25 cellular contexts compared by ENCODE assay signal in the genomic region with DNA sequence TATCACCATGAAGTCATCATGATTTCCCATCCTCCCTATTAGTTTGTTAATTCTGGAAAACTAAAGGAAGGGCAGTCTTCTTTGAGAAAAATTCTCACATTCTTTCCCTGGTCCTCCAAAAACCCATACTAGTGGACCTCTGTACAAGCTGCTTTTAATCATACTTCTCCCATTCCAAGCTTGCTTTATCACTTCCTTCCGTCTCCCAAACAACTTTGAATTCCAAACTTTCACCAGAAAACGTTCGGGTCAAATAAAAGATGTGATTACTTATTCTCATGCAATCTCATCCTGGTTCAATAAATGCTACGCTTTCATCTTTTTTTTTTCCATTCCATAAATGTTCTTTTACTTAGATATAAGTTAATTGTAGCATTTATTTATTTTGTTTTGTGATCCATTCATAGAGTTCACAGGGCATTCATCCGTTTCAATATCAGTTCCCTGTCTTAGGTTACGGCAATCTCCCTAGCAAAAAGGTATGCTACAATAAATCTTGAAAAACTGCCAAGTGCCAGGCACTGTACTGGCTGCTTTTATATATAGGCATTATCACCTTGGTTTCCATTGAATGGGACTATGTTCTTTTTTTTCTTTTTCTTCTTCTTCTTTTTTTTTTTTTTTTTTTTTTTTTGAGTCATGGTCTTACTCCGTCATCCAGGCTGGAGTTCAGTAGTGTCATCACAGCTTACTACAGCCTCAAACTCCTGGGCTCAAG.
DNase-seq lines count a peak whose midpoint lies in the region; ATAC-seq and TF ChIP-seq lines count a peak whose summit lies in the region.
"Had no signal": no experiment of that assay in that cellular context is flagged by ENCODE, and none has a peak within 500 bp of the region (broad histone marks: within the 10 kb centered on the region; RNA-seq: fewer than 3 reads in every experiment).

No MANE protein-coding gene starts in this region.

- no peak overlapping the region for H3K4me2 ChIP-seq in PC-3 (ENCODE audit: low read length)
- H3K4me2 ChIP-seq: neural progenitor cell had no signal

- H3K9me3 ChIP-seq in PC-3 (ENCODE audit: low read length) (no peaks in the 10 kb centered on the region), HAP-1 (no peaks in the 10 kb centered on the region)
- H3K9me3 ChIP-seq: adrenal gland, breast epithelium, right lobe of liver, suprapubic skin had no signal

- no peak overlapping the region for H2AFZ ChIP-seq in PC-3 (ENCODE audit: low read length)
- H2AFZ ChIP-seq: neural progenitor cell had no signal

- intact Hi-C loops in PC-3 (cut with micrococcal nuclease) = no loop called here

- no peaks in the 10 kb centered on the region for H3F3A ChIP-seq in PC-3 (ENCODE audit: low read length, unreplicated experiment)

- peaks cover 73% of the 10 kb centered on the region for H3K27me3 ChIP-seq in PC-3 (ENCODE audit: low read length)
- no peaks in the 10 kb centered on the region; the same call in none of the 2 replicates for H3K27me3 ChIP-seq in HAP-1 (ENCODE audit: low read depth)
- H3K27me3 ChIP-seq: adrenal gland, breast epithelium, neural progenitor cell, right lobe of liver, suprapubic skin had no signal

- DNase-seq in AG08395 (ENCODE audit: low spot score) (peak; percentile 66), GM03348 (ENCODE audit: low spot score) (peak; percentile 72), hepatic stellate cell (ENCODE audit: low spot score) (peak; percentile 63), SIG-M5 treated with dmso at 0.1 percent for 504 hours (lab: John Stamatoyannopoulos, UW; ENCODE audit: unreplicated experiment) (no peak), PC-3 (no peak), HAP-1 (ENCODE audit: low spot score in 2 of 2) (no peak)
- DNase-seq: activated CD4-positive, alpha-beta T cell treated with anti-CD3 and anti-CD28 coated beads for 4 hours; activated CD8-positive, alpha-beta memory T cell treated with anti-CD3 and anti-CD28 coated beads for 24 hours; activated T-cell treated with anti-CD3 and anti-CD28 coated beads, Interleukin-2, amount 50 U/mL, for 1 hour; adrenal gland; AML-193; CD8-positive, alpha-beta T cell; DMS79; KG1; NCI-H1436; NCI-H2171 treated with DMSO at 0.1 percent for 48 hours; NCI-H524; right lobe of liver; stimulated activated CD4-positive, alpha-beta T cell treated with anti-CD3 and anti-CD28 coated beads, Interleukin-12 subunit alpha, Interleukin-12 subunit beta, amount 100 ng/mL, for 4 hours; stimulated activated CD4-positive, alpha-beta T cell treated with anti-CD3 and anti-CD28 coated beads, Interleukin-4, amount 100 ng/mL, for 24 hours; stimulated activated naive B cell treated with anti-CD40 and anti-IgM and Interleukin-4, amounts not matched to agents 10 μg/mL and 1 μg/mL and 100 μg/mL, for 72 hours had no signal

- in situ Hi-C loops in HAP-1 (cut with MboI; ENCODE audit: low sequenced_read_pairs) = no loop called here

- H4K20me1 ChIP-seq in PC-3 (ENCODE audit: low read length) = no peaks in the 10 kb centered on the region

- BruUV-seq in PC-3 (replicated peaks; lab: Mats Ljungman, UMichigan) = no TSS peak

- H3K9me2 ChIP-seq in PC-3 (replicated peaks; ENCODE audit: low read length) = no peaks in the 10 kb centered on the region

- H3K9ac ChIP-seq in PC-3 (ENCODE audit: low read length) = no peak overlapping the region
- H3K9ac ChIP-seq: neural progenitor cell had no signal

- H3K4me1 ChIP-seq in PC-3 (ENCODE audit: insufficient read depth, low read length) = no peaks in the 10 kb centered on the region
- no peaks in the 10 kb centered on the region for H3K4me1 ChIP-seq in HAP-1
- H3K4me1 ChIP-seq: adrenal gland, breast epithelium, right lobe of liver had no signal

- no peaks in the 10 kb centered on the region for H3K79me2 ChIP-seq in PC-3 (ENCODE audit: low read length)

- TF ChIP-seq CTCF in WI38 (IDR thresholded peaks at IDR 0.05; ENCODE audit: low read depth, low read length) = no peak
- no peak for TF ChIP-seq CTCF in PC-3 (conservative IDR thresholded peaks at IDR 0.05; ENCODE audit: low read depth, low read length)

- POLR2A ChIA-PET in PC-3 (lab: Charles Lee; ENCODE audit: unreplicated experiment) = no interaction called here

- ATAC-seq in PC-3 = no peak
- ATAC-seq: CD8-positive, alpha-beta T cell; right lobe of liver; stimulated activated naive B cell treated with anti-CD40 and anti-IgM and Interleukin-4, amounts not matched to agents 10 μg/mL and 1 μg/mL and 100 μg/mL, for 72 hours had no signal

- 0 out of 2 replicates have a peak overlapping the region, but pooled peaks have one; percentile 8 for H3K4me3 ChIP-seq in WI38 (ENCODE audit: low read depth, low read length)
- no peak overlapping the region for H3K4me3 ChIP-seq in PC-3 (ENCODE audit: low read length)
- H3K4me3 ChIP-seq in HAP-1 = no peak overlapping the region
- H3K4me3 ChIP-seq: adrenal gland, breast epithelium, neural progenitor cell, right lobe of liver, suprapubic skin had no signal

- H3K36me3 ChIP-seq in PC-3 (ENCODE audit: low read depth, low read length) = no peaks in the 10 kb centered on the region
- H3K36me3 ChIP-seq in HAP-1 (replicated peaks) = no peaks in the 10 kb centered on the region
- H3K36me3 ChIP-seq: adrenal gland, breast epithelium, neural progenitor cell, right lobe of liver, suprapubic skin had no signal

- CTCF ChIA-PET in PC-3 (lab: Charles Lee) = no interaction called here

- no peak overlapping the region for H3K27ac ChIP-seq in PC-3 (ENCODE audit: low read length)
- H3K27ac ChIP-seq: adrenal gland, breast epithelium, neural progenitor cell, right lobe of liver, suprapubic skin had no signal

Comparison
In these comparisons a context has a peak if more than half of its experiments do, and no peak if none do; other contexts are left out.
1. DNase-seq: peak in AG08395 (single experiment), GM03348 (single experiment) and hepatic stellate cell (single experiment); none in SIG-M5 treated with dmso at 0.1 percent for 504 hours (single experiment), PC-3 (single experiment) and HAP-1 (0 of 2).